In the genomic region with DNA sequence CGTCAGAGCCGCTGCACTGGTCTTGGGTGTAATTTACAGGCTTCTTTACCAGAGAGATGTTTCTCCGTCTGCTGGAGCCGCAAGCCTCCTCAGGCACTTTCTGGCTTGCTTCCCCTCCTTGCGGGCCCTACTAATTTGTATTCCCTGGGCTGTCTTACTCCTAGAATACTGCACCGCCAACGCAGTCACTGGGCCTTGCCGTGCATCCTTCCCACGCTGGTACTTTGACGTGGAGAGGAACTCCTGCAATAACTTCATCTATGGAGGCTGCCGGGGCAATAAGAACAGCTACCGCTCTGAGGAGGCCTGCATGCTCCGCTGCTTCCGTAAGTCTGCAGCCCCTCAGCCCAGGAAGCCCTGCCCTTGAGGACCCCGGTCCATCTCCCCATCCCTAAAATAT, we compare ENCODE assay signal across 22 cellular contexts. TPM values are rescaled to one million over a fixed set of nuclear protein-coding genes. Genes with fewer than 3 reads are reported as not detected.
A peak's percentile ranks its signal among the peaks of the same experiment; 100 is the strongest.
DNase-seq lines count a peak whose midpoint lies in the region; ATAC-seq and TF ChIP-seq lines count a peak whose summit lies in the region.
"Had no signal": no experiment of that assay in that cellular context is flagged by ENCODE, and none has a peak within 500 bp of the region (broad histone marks: within the 10 kb centered on the region; RNA-seq: fewer than 3 reads in every experiment).

No MANE protein-coding gene starts in this region.

- CTCF ChIA-PET in CD8-positive, alpha-beta memory T cell (lab: Charles Lee) = no interaction called here

- no peaks in the 10 kb centered on the region for H3K36me3 ChIP-seq in SJCRH30
- peaks cover 0 to 7% of the 10 kb centered on the region in 2 donors for H3K36me3 ChIP-seq in prostate gland
- no peaks in the 10 kb centered on the region for H3K36me3 ChIP-seq in CD8-positive, alpha-beta memory T cell (ENCODE audit: insufficient read depth, low read length)

- TF ChIP-seq POLR2A in prostate gland (IDR thresholded peaks at IDR 0.05) = no peak

- TF ChIP-seq CTCF in foreskin keratinocyte (conservative IDR thresholded peaks at IDR 0.05) (no peak), prostate gland (IDR thresholded peaks at IDR 0.05) (no peak)

- POLR2A ChIA-PET in CD8-positive, alpha-beta memory T cell (lab: Charles Lee) = no interaction called here

- no peaks in the 10 kb centered on the region for H3K4me1 Mint-ChIP-seq in effector memory CD8-positive, alpha-beta T cell (ENCODE audit: low read depth in 2 of 2)
- H3K4me1 Mint-ChIP-seq in CD8-positive, alpha-beta memory T cell = no peaks in the 10 kb centered on the region
- H3K4me1 Mint-ChIP-seq: activated naive CD4-positive, alpha-beta T cell treated with anti-CD3 and anti-CD28 coated beads, Interleukin-2, amount 10 ng/mL, durations not matched to agents 7 days and 5 days; natural killer cell; WTC11 had no signal

- H3K27me3 ChIP-seq in SJCRH30 (no peaks in the 10 kb centered on the region), foreskin keratinocyte (no peaks in the 10 kb centered on the region), prostate gland (replicated peaks; ENCODE audit: insufficient read depth) (no peaks in the 10 kb centered on the region)
- no peaks in the 10 kb centered on the region for H3K27me3 ChIP-seq in CD8-positive, alpha-beta memory T cell (ENCODE audit: insufficient read depth, low read length, poor library complexity, severe bottlenecking)
- H3K27me3 ChIP-seq: BLaER1 had no signal

- ATAC-seq in foreskin keratinocyte (no peak), GM18498 (IDR thresholded peaks at IDR 0.05; ENCODE audit: unreplicated experiment) (no peak), HG03432 (IDR thresholded peaks at IDR 0.05; ENCODE audit: unreplicated experiment) (no peak)
- ATAC-seq in effector memory CD8-positive, alpha-beta T cell (replicated peaks) = no peak
- ATAC-seq: activated CD8-positive, alpha-beta T cell treated with anti-CD3 and anti-CD28 coated beads for 36 hours; natural killer cell; psoas muscle; WTC11 had no signal

- 89% methylated on average over 15 of the region's 15 CpGs for WGBS in prostate gland

- H3K36me3 Mint-ChIP-seq in effector memory CD8-positive, alpha-beta T cell (ENCODE audit: insufficient read depth) = no peaks in the 10 kb centered on the region
- peaks cover 0 to 46% (median 3%) of the 10 kb centered on the region in 3 donors for H3K36me3 Mint-ChIP-seq in CD8-positive, alpha-beta memory T cell
- H3K36me3 Mint-ChIP-seq: activated naive CD4-positive, alpha-beta T cell treated with anti-CD3 and anti-CD28 coated beads, Interleukin-2, amount 10 ng/mL, durations not matched to agents 7 days and 5 days; natural killer cell had no signal

- DNase-seq in SJCRH30 (no peak), foreskin keratinocyte (no peak), prostate gland (ENCODE audit: low spot score) (no peak)
- DNase-seq in effector memory CD8-positive, alpha-beta T cell = no peak
- no peak for DNase-seq in CD8-positive, alpha-beta memory T cell
- DNase-seq: activated CD8-positive, alpha-beta T cell treated with anti-CD3 and anti-CD28 coated beads for 36 hours; activated naive CD4-positive, alpha-beta T cell treated with anti-CD3 and anti-CD28 coated beads, Interleukin-2, amount 10 ng/mL, durations not matched to agents 7 days and 5 days; activated T-cell treated with anti-CD3 and anti-CD28 coated beads, Interleukin-2, amount 50 U/mL, for 24 hours; aorta; DMS 273 treated with DMSO at 0.1 percent for 48 hours; GF-D8; natural killer cell; NCI-H1417 treated with DMSO at 0.1 percent for 48 hours; NCI-H82; psoas muscle; stimulated activated CD8-positive, alpha-beta memory T cell treated with anti-CD3 and anti-CD28 coated beads, Interleukin-4, amount 100 ng/mL, for 48 hours had no signal

- no peak overlapping the region for H3K4me3 Mint-ChIP-seq in effector memory CD8-positive, alpha-beta T cell
- H3K4me3 Mint-ChIP-seq in CD8-positive, alpha-beta memory T cell = no peak overlapping the region
- H3K4me3 Mint-ChIP-seq: activated CD8-positive, alpha-beta T cell treated with anti-CD3 and anti-CD28 coated beads for 36 hours; activated naive CD4-positive, alpha-beta T cell treated with anti-CD3 and anti-CD28 coated beads, Interleukin-2, amount 10 ng/mL, durations not matched to agents 7 days and 5 days; activated T-cell treated with anti-CD3 and anti-CD28 coated beads, Interleukin-2, amount 50 U/mL, for 24 hours; natural killer cell; WTC11 had no signal

- no peaks in the 10 kb centered on the region for H3K9me3 Mint-ChIP-seq in effector memory CD8-positive, alpha-beta T cell
- H3K9me3 Mint-ChIP-seq in CD8-positive, alpha-beta memory T cell = no peaks in the 10 kb centered on the region
- H3K9me3 Mint-ChIP-seq: activated CD8-positive, alpha-beta T cell treated with anti-CD3 and anti-CD28 coated beads for 36 hours; activated naive CD4-positive, alpha-beta T cell treated with anti-CD3 and anti-CD28 coated beads, Interleukin-2, amount 10 ng/mL, durations not matched to agents 7 days and 5 days; activated T-cell treated with anti-CD3 and anti-CD28 coated beads, Interleukin-2, amount 50 U/mL, for 24 hours; natural killer cell; WTC11 had no signal

- H3K9me3 ChIP-seq in SJCRH30 (replicated peaks) = no peaks in the 10 kb centered on the region
- H3K9me3 ChIP-seq in prostate gland = no peaks in the 10 kb centered on the region
- no peaks in the 10 kb centered on the region for H3K9me3 ChIP-seq in CD8-positive, alpha-beta memory T cell (ENCODE audit: low read length)
- H3K9me3 ChIP-seq: BLaER1, psoas muscle, thoracic aorta had no signal

- H3K27ac ChIP-seq in SJCRH30 (peak overlapping the region; percentile 24; the same call in 1 of the 2 replicates), foreskin keratinocyte (peak overlapping the region; percentile 20), prostate gland (peak overlapping the region; percentile 80 to 83)
- no peak overlapping the region for H3K27ac ChIP-seq in CD8-positive, alpha-beta memory T cell (ENCODE audit: low read depth, low read length)
- H3K27ac ChIP-seq: BLaER1, psoas muscle, thoracic aorta had no signal

- no peak overlapping the region for H3K27ac Mint-ChIP-seq in effector memory CD8-positive, alpha-beta T cell
- no peak overlapping the region for H3K27ac Mint-ChIP-seq in CD8-positive, alpha-beta memory T cell
- H3K27ac Mint-ChIP-seq: activated CD8-positive, alpha-beta T cell treated with anti-CD3 and anti-CD28 coated beads for 36 hours; activated naive CD4-positive, alpha-beta T cell treated with anti-CD3 and anti-CD28 coated beads, Interleukin-2, amount 10 ng/mL, durations not matched to agents 7 days and 5 days; activated T-cell treated with anti-CD3 and anti-CD28 coated beads, Interleukin-2, amount 50 U/mL, for 24 hours; natural killer cell had no signal

- H3K27me3 Mint-ChIP-seq in effector memory CD8-positive, alpha-beta T cell = no peaks in the 10 kb centered on the region
- H3K27me3 Mint-ChIP-seq in CD8-positive, alpha-beta memory T cell = no peaks in the 10 kb centered on the region
- H3K27me3 Mint-ChIP-seq: activated CD8-positive, alpha-beta T cell treated with anti-CD3 and anti-CD28 coated beads for 36 hours; activated naive CD4-positive, alpha-beta T cell treated with anti-CD3 and anti-CD28 coated beads, Interleukin-2, amount 10 ng/mL, durations not matched to agents 7 days and 5 days; activated T-cell treated with anti-CD3 and anti-CD28 coated beads, Interleukin-2, amount 50 U/mL, for 24 hours had no signal

- intact Hi-C loops in prostate gland (cut with DNase I) = no loop called here

- peaks cover 50% of the 10 kb centered on the region for H3K4me1 ChIP-seq in SJCRH30
- H3K4me1 ChIP-seq in foreskin keratinocyte = peaks cover 11% of the 10 kb centered on the region
- peaks cover 23% of the 10 kb centered on the region for H3K4me1 ChIP-seq in prostate gland (replicated peaks)
- H3K4me1 ChIP-seq in CD8-positive, alpha-beta memory T cell (ENCODE audit: insufficient read depth, low read length) = no peaks in the 10 kb centered on the region
- H3K4me1 ChIP-seq: psoas muscle had no signal

- no peak overlapping the region for H3K4me3 ChIP-seq in SJCRH30
- H3K4me3 ChIP-seq in prostate gland = no peak overlapping the region
- no peak overlapping the region for H3K4me3 ChIP-seq in CD8-positive, alpha-beta memory T cell (ENCODE audit: low read length)
- H3K4me3 ChIP-seq: BLaER1, psoas muscle, thoracic aorta had no signal

RNA-seq across cellular contexts. Expression of a gene that starts 14.1 kb away (rescaled TPM):
- total RNA-seq in SJCRH30 (2014; rRNA removed; shearing (Covaris generic)) = not detected in 2 replicates
- total RNA-seq in foreskin keratinocyte (513 and 634 TPM in 2 replicates), prostate gland (10 to 100 TPM in 1 of 2 donors, 1 to 10 TPM in 1; 9.7 to 15.5 TPM)
- polyA plus RNA-seq in foreskin keratinocyte = 1,054 and 1,152 TPM in 2 replicates
- not detected for total RNA-seq in CD8-positive, alpha-beta memory T cell
- 0.90 TPM for polyA plus RNA-seq in CD8-positive, alpha-beta memory T cell
- total RNA-seq: activated CD8-positive, alpha-beta T cell treated with anti-CD3 and anti-CD28 coated beads for 36 hours; M059J had no signal

RNA-seq across cellular contexts. Expression of a gene that starts 25.6 kb away (rescaled TPM):
- 0.38 and 0.45 TPM in 2 replicates for total RNA-seq in SJCRH30 (2014; rRNA removed; shearing (Covaris generic))
- total RNA-seq in foreskin keratinocyte (419 and 453 TPM in 2 replicates), prostate gland (100 to 1,000 TPM; 349 to 932 TPM)
- 616 and 683 TPM in 2 replicates for polyA plus RNA-seq in foreskin keratinocyte
- total RNA-seq in CD8-positive, alpha-beta memory T cell = 10 to 100 TPM; 27.9 to 29.4 TPM
- polyA plus RNA-seq in CD8-positive, alpha-beta memory T cell = 49.5 TPM

RNA-seq across cellular contexts. Expression of a gene that starts 25.8 kb away (rescaled TPM):
- 47.9 and 54.5 TPM in 2 replicates for total RNA-seq in SJCRH30 (2014; rRNA removed; shearing (Covaris generic))
- total RNA-seq in foreskin keratinocyte (60.1 and 72.7 TPM in 2 replicates), prostate gland (10 to 100 TPM; 34.7 to 71.9 TPM)
- polyA plus RNA-seq in foreskin keratinocyte = 90.2 and 115 TPM in 2 replicates
- total RNA-seq in CD8-positive, alpha-beta memory T cell = 10 to 100 TPM; 57.9 to 60.3 TPM
- polyA plus RNA-seq in CD8-positive, alpha-beta memory T cell = 45.4 TPM

RNA-seq across cellular contexts. Expression of a gene that starts 29.7 kb away (rescaled TPM):
- total RNA-seq in SJCRH30 (2014; rRNA removed; shearing (Covaris generic)) = 2.4 and 3.2 TPM in 2 replicates
- total RNA-seq in foreskin keratinocyte = 19.5 and 22.6 TPM in 2 replicates
- 22.0 and 27.1 TPM in 2 replicates for polyA plus RNA-seq in foreskin keratinocyte
- total RNA-seq in prostate gland = 1 to 10 TPM; 5.9 to 7.3 TPM
- 10 to 100 TPM; 10.1 to 11.1 TPM for total RNA-seq in CD8-positive, alpha-beta memory T cell
- 3.6 TPM for polyA plus RNA-seq in CD8-positive, alpha-beta memory T cell

RNA-seq across cellular contexts. Expression of a gene that starts 33.8 kb away (rescaled TPM):
- 1.9 and 2.2 TPM in 2 replicates for total RNA-seq in SJCRH30 (2014; rRNA removed; shearing (Covaris generic))
- total RNA-seq in foreskin keratinocyte (2.3 and 4.2 TPM in 2 replicates), prostate gland (100 to 1,000 TPM in 1 of 2 donors, 10 to 100 TPM in 1; 44.1 to 151 TPM)
- 15.0 and 18.4 TPM in 2 replicates for polyA plus RNA-seq in foreskin keratinocyte
- 1 to 10 TPM in 1 of 2 experiments, under 1 TPM in 1; 0.47 to 1.0 TPM for total RNA-seq in CD8-positive, alpha-beta memory T cell
- polyA plus RNA-seq in CD8-positive, alpha-beta memory T cell = not detected
- total RNA-seq: M059J had no signal

Comparison
In these comparisons a context has a peak if more than half of its experiments do, and no peak if none do; other contexts are left out.
1. RNA of a gene that starts 14.1 kb away (total RNA-seq): 513 to 634 TPM in foreskin keratinocyte; 9.7 to 15.5 TPM in prostate gland, not detected in SJCRH30 and not detected in CD8-positive, alpha-beta memory T cell; every median in the first group is over 10 times any median in the second.
2. RNA of a gene that starts 25.6 kb away (total RNA-seq): 349 to 932 TPM in prostate gland, 419 to 453 TPM in foreskin keratinocyte and 27.9 to 29.4 TPM in CD8-positive, alpha-beta memory T cell; 0.38 to 0.45 TPM in SJCRH30; every median in the first group is over 10 times any median in the second.